ENCODE assay signal across 26 cellular contexts in the genomic region with DNA sequence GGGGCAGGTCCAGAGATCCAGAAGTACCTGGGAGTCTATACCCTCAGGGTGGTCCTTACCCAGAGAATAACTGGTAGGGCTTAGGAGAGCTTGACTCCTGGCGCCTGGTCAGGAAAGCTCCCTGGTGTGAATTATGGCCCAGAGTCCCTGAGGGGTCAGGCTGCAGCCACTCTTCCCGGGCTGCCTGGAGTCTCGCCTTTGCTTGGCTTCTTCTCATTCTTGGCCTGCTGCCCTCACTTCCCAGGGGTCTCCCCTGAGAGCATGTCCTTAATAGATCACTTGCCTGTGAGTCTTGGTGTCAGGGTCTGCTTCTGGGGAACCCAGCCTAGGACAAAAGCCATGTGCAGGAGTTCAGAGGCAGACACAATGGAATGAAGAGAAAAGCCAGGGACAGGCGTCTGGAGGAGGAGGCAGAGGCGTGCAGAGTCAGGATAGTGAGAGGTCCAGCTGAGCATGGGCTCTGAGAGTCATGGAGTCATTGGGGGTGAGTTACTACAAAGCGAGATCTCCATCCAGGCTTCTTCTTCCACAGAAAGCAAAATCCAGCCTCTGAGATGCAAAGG.
"Had no signal": no experiment of that assay in that cellular context is flagged by ENCODE, and none has a peak within 500 bp of the region (broad histone marks: within the 10 kb centered on the region; RNA-seq: fewer than 3 reads in every experiment).

No MANE protein-coding gene starts in this region.

- H3K9me3 ChIP-seq: ascending aorta, breast epithelium, colonic mucosa, esophagus squamous epithelium had no signal

- H3K27me3 Mint-ChIP-seq: activated CD4-positive, alpha-beta memory T cell treated with anti-CD3 and anti-CD28 coated beads for 36 hours; activated CD4-positive, alpha-beta T cell treated with anti-CD3 and anti-CD28 coated beads, Interleukin-2, amount 10 ng/mL, durations not matched to agents 24 days and 14 days; activated CD8-positive, alpha-beta memory T cell treated with anti-CD3 and anti-CD28 coated beads, Interleukin-2, amount 10 ng/mL, durations not matched to agents 7 days and 5 days; activated naive CD8-positive, alpha-beta T cell treated with anti-CD3 and anti-CD28 coated beads, Interleukin-2, amount 10 ng/mL, durations not matched to agents 7 days and 5 days had no signal

- H3K4me1 Mint-ChIP-seq: activated CD4-positive, alpha-beta T cell treated with anti-CD3 and anti-CD28 coated beads for 36 hours; activated CD4-positive, alpha-beta T cell treated with anti-CD3 and anti-CD28 coated beads, Interleukin-2, amount 10 ng/mL, durations not matched to agents 24 days and 14 days; activated CD8-positive, alpha-beta memory T cell treated with anti-CD3 and anti-CD28 coated beads, Interleukin-2, amount 10 ng/mL, durations not matched to agents 7 days and 5 days; activated naive CD4-positive, alpha-beta T cell treated with anti-CD3 and anti-CD28 coated beads, Interleukin-2, amount 10 ng/mL, durations not matched to agents 7 days and 5 days; activated naive CD8-positive, alpha-beta T cell treated with anti-CD3 and anti-CD28 coated beads, Interleukin-2, amount 10 ng/mL, durations not matched to agents 7 days and 5 days; brain had no signal

- H3K9me3 Mint-ChIP-seq: activated CD4-positive, alpha-beta memory T cell treated with anti-CD3 and anti-CD28 coated beads for 36 hours; activated CD4-positive, alpha-beta T cell treated with anti-CD3 and anti-CD28 coated beads, Interleukin-2, amount 10 ng/mL, durations not matched to agents 24 days and 14 days; activated naive CD4-positive, alpha-beta T cell treated with anti-CD3 and anti-CD28 coated beads, Interleukin-2, amount 10 ng/mL, durations not matched to agents 7 days and 5 days; activated naive CD8-positive, alpha-beta T cell treated with anti-CD3 and anti-CD28 coated beads, Interleukin-2, amount 10 ng/mL, durations not matched to agents 7 days and 5 days had no signal

- H3K4me3 Mint-ChIP-seq: activated CD4-positive, alpha-beta memory T cell treated with anti-CD3 and anti-CD28 coated beads for 36 hours; activated CD4-positive, alpha-beta T cell treated with anti-CD3 and anti-CD28 coated beads for 36 hours; activated CD4-positive, alpha-beta T cell treated with anti-CD3 and anti-CD28 coated beads, Interleukin-2, amount 10 ng/mL, durations not matched to agents 24 days and 14 days; activated CD8-positive, alpha-beta memory T cell treated with anti-CD3 and anti-CD28 coated beads, Interleukin-2, amount 10 ng/mL, durations not matched to agents 7 days and 5 days; activated CD8-positive, alpha-beta T cell treated with anti-CD3 and anti-CD28 coated beads, Interleukin-2, amount 10 ng/mL, durations not matched to agents 7 days and 5 days; activated naive CD4-positive, alpha-beta T cell treated with anti-CD3 and anti-CD28 coated beads, Interleukin-2, amount 10 ng/mL, durations not matched to agents 7 days and 5 days; activated naive CD8-positive, alpha-beta T cell treated with anti-CD3 and anti-CD28 coated beads, Interleukin-2, amount 10 ng/mL, durations not matched to agents 7 days and 5 days; brain had no signal

- H3K27ac ChIP-seq: ascending aorta, breast epithelium, cardiac muscle cell, colonic mucosa, epithelial cell of prostate, esophagus squamous epithelium had no signal

- H3K4me1 ChIP-seq: ascending aorta, breast epithelium, colonic mucosa, esophagus squamous epithelium had no signal

- ATAC-seq: activated CD4-positive, alpha-beta T cell treated with anti-CD3 and anti-CD28 coated beads for 36 hours; activated CD8-positive, alpha-beta memory T cell treated with anti-CD3 and anti-CD28 coated beads, Interleukin-2, amount 10 ng/mL, durations not matched to agents 7 days and 5 days; activated CD8-positive, alpha-beta T cell treated with anti-CD3 and anti-CD28 coated beads, Interleukin-2, amount 10 ng/mL, durations not matched to agents 7 days and 5 days; activated naive CD4-positive, alpha-beta T cell treated with anti-CD3 and anti-CD28 coated beads, Interleukin-2, amount 50 U/mL, for 72 hours had no signal

- H3K4me3 ChIP-seq: ascending aorta, breast epithelium, cardiac muscle cell, colonic mucosa, esophagus squamous epithelium had no signal

- H3K36me3 ChIP-seq: ascending aorta, breast epithelium, cardiac muscle cell, colonic mucosa, esophagus squamous epithelium had no signal

- H3K27me3 ChIP-seq: ascending aorta, cardiac muscle cell, colonic mucosa had no signal

- H3K27ac Mint-ChIP-seq: activated CD4-positive, alpha-beta memory T cell treated with anti-CD3 and anti-CD28 coated beads for 36 hours; activated CD4-positive, alpha-beta T cell treated with anti-CD3 and anti-CD28 coated beads for 36 hours; activated CD4-positive, alpha-beta T cell treated with anti-CD3 and anti-CD28 coated beads, Interleukin-2, amount 10 ng/mL, durations not matched to agents 24 days and 14 days; activated CD8-positive, alpha-beta memory T cell treated with anti-CD3 and anti-CD28 coated beads, Interleukin-2, amount 10 ng/mL, durations not matched to agents 7 days and 5 days; activated CD8-positive, alpha-beta T cell treated with anti-CD3 and anti-CD28 coated beads, Interleukin-2, amount 10 ng/mL, durations not matched to agents 7 days and 5 days; activated naive CD4-positive, alpha-beta T cell treated with anti-CD3 and anti-CD28 coated beads, Interleukin-2, amount 10 ng/mL, durations not matched to agents 7 days and 5 days; activated naive CD4-positive, alpha-beta T cell treated with anti-CD3 and anti-CD28 coated beads, Interleukin-2, amount 50 U/mL, for 72 hours; activated naive CD8-positive, alpha-beta T cell treated with anti-CD3 and anti-CD28 coated beads, Interleukin-2, amount 10 ng/mL, durations not matched to agents 7 days and 5 days; brain had no signal

- DNase-seq: activated CD4-positive, alpha-beta memory T cell treated with anti-CD3 and anti-CD28 coated beads for 36 hours; activated CD4-positive, alpha-beta T cell treated with anti-CD3 and anti-CD28 coated beads for 36 hours; activated CD4-positive, alpha-beta T cell treated with anti-CD3 and anti-CD28 coated beads, Interleukin-2, amount 10 ng/mL, durations not matched to agents 24 days and 14 days; activated CD4-positive, CD25-positive, alpha-beta regulatory T cell; activated CD4-positive, CD25-positive, alpha-beta regulatory T cell treated with anti-CD3 and anti-CD28 coated beads, Interleukin-2, amount 50 U/mL, for 72 hours; activated CD8-positive, alpha-beta memory T cell treated with anti-CD3 and anti-CD28 coated beads, Interleukin-2, amount 10 ng/mL, durations not matched to agents 7 days and 5 days; activated CD8-positive, alpha-beta memory T cell treated with anti-CD3 and anti-CD28 coated beads, Interleukin-2, amount 50 U/mL, for 4 hours; activated CD8-positive, alpha-beta T cell treated with anti-CD3 and anti-CD28 coated beads, Interleukin-2, amount 10 ng/mL, durations not matched to agents 7 days and 5 days; activated gamma-delta T cell; activated naive CD4-positive, alpha-beta T cell; activated naive CD4-positive, alpha-beta T cell treated with anti-CD3 and anti-CD28 coated beads, Interleukin-2, amount 10 ng/mL, durations not matched to agents 7 days and 5 days; activated naive CD8-positive, alpha-beta T cell treated with anti-CD3 and anti-CD28 coated beads, Interleukin-2, amount 10 ng/mL, durations not matched to agents 7 days and 5 days; activated T-cell treated with anti-CD3 and anti-CD28 coated beads, Interleukin-2, amount 50 U/mL, for 1 hour; activated T-cell treated with anti-CD3 and anti-CD28 coated beads, Interleukin-2, amount 50 U/mL, for 48 hours; central memory CD4-positive, alpha-beta T cell; cerebellar nuclear complex; colonic mucosa; effector CD8-positive, alpha-beta T cell; esophagus squamous epithelium; T-helper 2 cell had no signal

- H3K36me3 Mint-ChIP-seq: activated CD4-positive, alpha-beta memory T cell treated with anti-CD3 and anti-CD28 coated beads for 36 hours; activated CD8-positive, alpha-beta memory T cell treated with anti-CD3 and anti-CD28 coated beads, Interleukin-2, amount 10 ng/mL, durations not matched to agents 7 days and 5 days; activated naive CD4-positive, alpha-beta T cell treated with anti-CD3 and anti-CD28 coated beads, Interleukin-2, amount 10 ng/mL, durations not matched to agents 7 days and 5 days; activated naive CD4-positive, alpha-beta T cell treated with anti-CD3 and anti-CD28 coated beads, Interleukin-2, amount 50 U/mL, for 72 hours; activated naive CD8-positive, alpha-beta T cell treated with anti-CD3 and anti-CD28 coated beads, Interleukin-2, amount 10 ng/mL, durations not matched to agents 7 days and 5 days; brain had no signal
